ENCODE assay signal across 8 cellular contexts in the genomic region with DNA sequence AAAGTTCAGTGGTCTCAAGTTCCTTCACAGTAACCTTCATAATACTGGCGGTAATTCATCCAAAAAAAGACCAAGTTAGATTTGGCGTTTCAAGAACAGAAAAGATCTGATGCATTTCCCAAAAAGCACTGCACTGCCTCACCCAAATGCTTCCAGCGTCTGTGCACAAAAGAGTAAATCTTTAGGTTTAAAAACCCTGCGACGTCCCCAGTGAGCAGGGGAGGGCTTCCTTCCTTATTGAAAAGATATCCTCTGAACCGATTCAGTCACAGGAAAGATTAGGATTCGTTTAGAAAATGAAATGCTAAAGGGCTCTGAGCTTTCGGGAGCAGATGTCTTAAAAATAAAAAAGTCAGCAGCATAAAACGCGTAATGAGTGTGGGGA. TPM values are rescaled to one million over a fixed set of nuclear protein-coding genes. Genes with fewer than 3 reads are reported as not detected.
DNase-seq lines count a peak whose midpoint lies in the region; ATAC-seq and TF ChIP-seq lines count a peak whose summit lies in the region.

No MANE protein-coding gene starts in this region.

- H3K9me3 ChIP-seq in PC-3 (ENCODE audit: low read length) (no peaks in the 10 kb centered on the region), endocrine pancreas (ENCODE audit: control insufficient read depth, low read length) (no peaks in the 10 kb centered on the region), neuron (ENCODE audit: low read length) (no peaks in the 10 kb centered on the region)

- DNase-seq in NCI-H82 (lab: John Stamatoyannopoulos, UW), result peak; percentile 71
- DNase-seq in NCI-H82 treated with DMSO at 0.1 percent for 48 hours (lab: John Stamatoyannopoulos, UW; ENCODE audit: unreplicated experiment), result no peak
- peak; percentile 35 for DNase-seq in PC-3
- no peak for DNase-seq in MV-4-11 (lab: John Stamatoyannopoulos, UW)

- H3K9ac ChIP-seq in PC-3 (ENCODE audit: low read length), result peak overlapping the region; percentile 87
- peak overlapping the region; percentile 83 for H3K9ac ChIP-seq in endocrine pancreas (ENCODE audit: control insufficient read depth, insufficient read depth, low read length)

- peak overlapping the region; percentile 93 for H3K4me2 ChIP-seq in PC-3 (ENCODE audit: low read length)

- intact Hi-C loops in PC-3 (cut with micrococcal nuclease), result loop anchor here (2.0 to 5.0 kb wide), 2 partner anchors 25 to 285 kb away; no protein-coding TSS in a partner anchor

- ATAC-seq in PC-3, result peak; percentile 18
- no peak for ATAC-seq in GM18505 (IDR thresholded peaks at IDR 0.05; ENCODE audit: unreplicated experiment)
- no peak for ATAC-seq in HG02970 (IDR thresholded peaks at IDR 0.05; ENCODE audit: low FRiP score, unreplicated experiment)

- CTCF ChIA-PET in PC-3 (lab: Charles Lee), result interaction anchor here (1.1 kb wide), 1 partner anchor 287 kb away, joined by 3 read pairs; a partner anchor contains a TSS

- TF ChIP-seq POLR2A in GM18505 (IDR thresholded peaks at IDR 0.05; ENCODE audit: borderline replicate concordance, extremely low read depth, insufficient read depth, insufficient read length), result no peak

- H4K20me1 ChIP-seq in PC-3 (ENCODE audit: low read length), result no peaks in the 10 kb centered on the region

- peak overlapping the region; percentile 76 for H3K27ac ChIP-seq in PC-3 (ENCODE audit: low read length)

- no peaks in the 10 kb centered on the region for H3K9me2 ChIP-seq in PC-3 (replicated peaks; ENCODE audit: low read length)

- BruUV-seq in PC-3 (replicated peaks; lab: Mats Ljungman, UMichigan), result no TSS peak

- H3K79me2 ChIP-seq in PC-3 (ENCODE audit: low read length), result peaks cover 14% of the 10 kb centered on the region

- peak overlapping the region; percentile 90 for H3K4me3 ChIP-seq in PC-3 (ENCODE audit: low read length)
- H3K4me3 ChIP-seq in endocrine pancreas (ENCODE audit: control insufficient read depth, insufficient read depth, low read length), result peak overlapping the region; percentile 90
- H3K4me3 ChIP-seq in neuron (ENCODE audit: low read length), result peak overlapping the region; percentile 71

- no peak for TF ChIP-seq CTCF in PC-3 (conservative IDR thresholded peaks at IDR 0.05; ENCODE audit: low read depth, low read length)

- H3K36me3 ChIP-seq in PC-3 (ENCODE audit: low read depth, low read length) (no peaks in the 10 kb centered on the region; the same call in 1 of the 2 replicates), endocrine pancreas (ENCODE audit: control insufficient read depth, insufficient read depth, low read length) (peaks cover 2% of the 10 kb centered on the region), neuron (ENCODE audit: insufficient read depth, low read length) (peaks cover 23% of the 10 kb centered on the region)

- H3K4me1 ChIP-seq in PC-3 (ENCODE audit: insufficient read depth, low read length) (peaks cover 30% of the 10 kb centered on the region), endocrine pancreas (ENCODE audit: control insufficient read depth, insufficient read depth, low read length) (peaks cover 6% of the 10 kb centered on the region), neuron (ENCODE audit: insufficient read depth, low read length) (peaks cover 14% of the 10 kb centered on the region)

- no peaks in the 10 kb centered on the region for H3K27me3 ChIP-seq in PC-3 (ENCODE audit: low read length)
- H3K27me3 ChIP-seq in endocrine pancreas (ENCODE audit: control insufficient read depth, insufficient read depth, low read length), result no peaks in the 10 kb centered on the region
- H3K27me3 ChIP-seq in neuron (ENCODE audit: insufficient read depth, low read length), result peaks cover 3% of the 10 kb centered on the region

- peak overlapping the region; percentile 76 for H2AFZ ChIP-seq in PC-3 (ENCODE audit: low read length)
- peak overlapping the region; percentile 63 for H2AFZ ChIP-seq in neuron (ENCODE audit: low read depth, low read length)

- peaks cover 9% of the 10 kb centered on the region for H3F3A ChIP-seq in PC-3 (ENCODE audit: low read length, unreplicated experiment)

- POLR2A ChIA-PET in PC-3 (lab: Charles Lee; ENCODE audit: unreplicated experiment), result interaction anchor here (0.6 kb wide), 1 partner anchor 18 kb away, joined by 3 read pairs; no protein-coding TSS in a partner anchor

RNA-seq across cellular contexts. Expression of a gene that starts 0.7 kb away (rescaled TPM):
- 16.9 and 18.5 TPM in 2 replicates for total RNA-seq in PC-3 (2014; rRNA removed)

Comparison
In these comparisons a context has a peak if more than half of its experiments do, and no peak if none do; other contexts are left out.
1. DNase-seq: peak in NCI-H82 (single experiment) and PC-3 (single experiment); none in NCI-H82 treated with DMSO at 0.1 percent for 48 hours (single experiment) and MV-4-11 (single experiment).
2. Peak in every context shown above with its lines, with median percentiles within 50 percentile points of each other: H3K4me3 ChIP-seq.